ENCODE assay signal across 19 cellular contexts in genomic region chr3:105119801-105120340, GRCh38.
"Had no signal": no experiment of that assay in that cellular context is flagged by ENCODE, and none has a peak within 500 bp of the region (broad histone marks: within the 10 kb centered on the region; RNA-seq: fewer than 3 reads in every experiment).

No MANE protein-coding gene starts in this region.

- DNase-seq: activated CD4-positive, alpha-beta memory T cell treated with anti-CD3 and anti-CD28 coated beads for 36 hours; activated CD4-positive, alpha-beta T cell treated with anti-CD3 and anti-CD28 coated beads for 36 hours; activated CD8-positive, alpha-beta memory T cell treated with anti-CD3 and anti-CD28 coated beads, Interleukin-2, amount 10 ng/mL, durations not matched to agents 7 days and 5 days; activated effector memory CD4-positive, alpha-beta T cell treated with Interleukin-2 at 50 U/mL for 16 hours; activated naive CD4-positive, alpha-beta T cell treated with anti-CD3 and anti-CD28 coated beads, Interleukin-2, amount 50 U/mL, for 16 hours; activated T-cell treated with anti-CD3 and anti-CD28 coated beads, Interleukin-2, amount 50 U/mL, for 1 hour; adrenal gland; central memory CD4-positive, alpha-beta T cell; colonic mucosa; esophagus squamous epithelium; glutamatergic neuron; hypothalamus; left ventricle myocardium superior; mesenchymal stem cell; natural killer cell; stimulated activated CD4-positive, alpha-beta T cell treated with anti-CD3 and anti-CD28 coated beads, Interleukin-15, amount 100 ng/mL, for 24 hours; stimulated activated CD4-positive, alpha-beta T cell treated with anti-CD3 and anti-CD28 coated beads, Interleukin-4, amount 100 ng/mL, for 1 hour; stimulated activated naive B cell treated with anti-CD40 and anti-IgM and Interleukin-4, amounts not matched to agents 10 μg/mL and 1 μg/mL and 100 μg/mL, for 72 hours; thyroid gland had no signal

- ATAC-seq: activated CD4-positive, alpha-beta T cell treated with anti-CD3 and anti-CD28 coated beads for 36 hours; activated CD8-positive, alpha-beta memory T cell treated with anti-CD3 and anti-CD28 coated beads, Interleukin-2, amount 10 ng/mL, durations not matched to agents 7 days and 5 days; left ventricle myocardium superior; natural killer cell; stimulated activated naive B cell treated with anti-CD40 and anti-IgM and Interleukin-4, amounts not matched to agents 10 μg/mL and 1 μg/mL and 100 μg/mL, for 72 hours had no signal
